In the genomic region with DNA sequence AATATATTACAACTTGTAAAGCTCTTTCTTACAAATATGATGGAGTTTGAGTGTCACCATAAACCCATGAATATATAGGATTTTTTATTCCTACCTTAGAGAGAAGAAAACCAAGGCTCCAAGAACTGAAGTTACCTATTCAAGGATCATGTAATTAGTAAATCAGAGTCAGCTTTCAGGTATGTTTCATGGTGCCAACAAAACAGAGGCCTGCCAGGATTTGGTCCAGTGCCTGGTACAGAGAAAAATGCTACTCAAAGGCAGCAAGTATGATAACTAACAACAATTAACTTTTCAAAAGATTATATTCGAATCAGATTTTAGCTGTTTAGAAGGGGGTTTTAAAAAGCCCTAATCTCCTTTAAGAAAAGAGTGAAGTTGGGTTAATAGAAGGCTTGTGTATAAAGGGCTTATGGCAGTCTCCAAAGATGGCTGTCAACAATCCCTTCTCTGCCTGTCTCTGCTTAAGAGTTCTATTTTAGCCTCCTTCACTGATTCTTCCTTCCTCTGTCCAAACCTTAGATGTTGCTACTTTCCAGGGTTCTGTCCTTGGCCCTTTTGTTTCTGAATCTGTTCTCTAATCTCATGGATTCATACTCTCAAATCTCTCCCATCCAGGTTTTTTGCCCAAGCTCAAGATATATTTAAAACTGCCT, we compare ENCODE assay signal across 15 cellular contexts. TPM values are rescaled to one million over a fixed set of nuclear protein-coding genes. Genes with fewer than 3 reads are reported as not detected.
DNase-seq lines count a peak whose midpoint lies in the region; ATAC-seq, FAIRE-seq and TF ChIP-seq lines count a peak whose summit lies in the region.
"Had no signal": no experiment of that assay in that cellular context is flagged by ENCODE, and none has a peak within 500 bp of the region (broad histone marks: within the 10 kb centered on the region; RNA-seq: fewer than 3 reads in every experiment).

No MANE protein-coding gene starts in this region.

- H3K36me3 Mint-ChIP-seq in CD4-positive, alpha-beta T cell (ENCODE audit: low read depth): peaks cover 8% of the 10 kb centered on the region
- peaks cover 8% of the 10 kb centered on the region for H3K36me3 Mint-ChIP-seq in activated T-helper 1 cell treated with anti-CD3 and anti-CD28 coated beads, Interleukin-12 subunit alpha, Interleukin-12 subunit beta, Interleukin-2, Interleukin-4 antibody, amounts not matched to agents 30 ng/mL and 10 ng/mL and 1 ng/mL, durations not matched to agents 14 hours and 24 hours and 36 hours (ENCODE audit: low read depth)

- TF ChIP-seq CTCF in cardiac muscle cell (IDR thresholded peaks at IDR 0.05; ENCODE audit: low read depth, low read length) (no peak), right atrium auricular region (IDR thresholded peaks at IDR 0.05) (no peak), keratinocyte (optimal IDR thresholded peaks at IDR 0.05 in 1 of 3, IDR thresholded peaks at IDR 0.05 in 1 of 3, conservative IDR thresholded peaks at IDR 0.05 in 1 of 3; ENCODE audit: extremely low read depth in 1 of 3, insufficient read depth in 2 of 3, low read length in 3 of 3) (no peak)
- TF ChIP-seq CTCF in CD4-positive, alpha-beta T cell (IDR thresholded peaks at IDR 0.05): no peak

- dilution Hi-C loops in keratinocyte (cut with MboI; ENCODE audit: extremely low pct_ligation_motif_present, low sequenced_read_pairs): no loop called here

- H3K4me1 ChIP-seq in cardiac muscle cell (ENCODE audit: low read depth) (peaks cover 18% of the 10 kb centered on the region), right atrium auricular region (peaks cover 0 to 16% of the 10 kb centered on the region in 2 donors), keratinocyte (ENCODE audit: control insufficient read depth, extremely low read depth, insufficient read depth, low read length) (peaks cover 19% of the 10 kb centered on the region)
- H3K4me1 ChIP-seq: BLaER1 had no signal

- DNase-seq in cardiac muscle cell (ENCODE audit: low read depth in 1 of 2, low spot score in 1 of 2) (peak in 1 of 2 donors; percentile 11), right atrium auricular region (ENCODE audit: low spot score) (no peak), keratinocyte (ENCODE audit: low read depth, low spot score) (no peak), T-helper 9 cell (no peak)
- no peak for DNase-seq in CD4-positive, alpha-beta T cell
- no peak for DNase-seq in activated T-helper 1 cell treated with anti-CD3 and anti-CD28 coated beads, Interleukin-12 subunit alpha, Interleukin-12 subunit beta, Interleukin-2, Interleukin-4 antibody, amounts not matched to agents 30 ng/mL and 10 ng/mL and 1 ng/mL, durations not matched to agents 14 hours and 24 hours and 36 hours (ENCODE audit: low spot score)
- DNase-seq: 8988T, AML-193, DMS79, GM23248, H7 had no signal

- H3K27me3 ChIP-seq in cardiac muscle cell (no peaks in the 10 kb centered on the region), right atrium auricular region (no peaks in the 10 kb centered on the region), keratinocyte (ENCODE audit: control insufficient read depth, extremely low read depth, insufficient read depth, low read length) (no peaks in the 10 kb centered on the region)
- no peaks in the 10 kb centered on the region for H3K27me3 ChIP-seq in CD4-positive, alpha-beta T cell (ENCODE audit: control insufficient read depth, insufficient read depth, low read length)
- H3K27me3 ChIP-seq: BLaER1 had no signal

- peak overlapping the region; percentile 42 for H3K27ac Mint-ChIP-seq in CD4-positive, alpha-beta T cell
- peak overlapping the region; percentile 5 for H3K27ac Mint-ChIP-seq in activated T-helper 1 cell treated with anti-CD3 and anti-CD28 coated beads, Interleukin-12 subunit alpha, Interleukin-12 subunit beta, Interleukin-2, Interleukin-4 antibody, amounts not matched to agents 30 ng/mL and 10 ng/mL and 1 ng/mL, durations not matched to agents 14 hours and 24 hours and 36 hours

- H2AFZ ChIP-seq in keratinocyte (ENCODE audit: control insufficient read depth, low read length): no peak overlapping the region
- H2AFZ ChIP-seq: GM23248 had no signal

- H3K79me2 ChIP-seq in keratinocyte (ENCODE audit: control insufficient read depth, insufficient read depth, low read length): peaks cover 90% of the 10 kb centered on the region

- FAIRE-seq in keratinocyte (lab: Jason Lieb, UNC): peak; percentile 32
- FAIRE-seq: GM12878 had no signal

- peaks cover 3% of the 10 kb centered on the region for H4K20me1 ChIP-seq in keratinocyte (ENCODE audit: control insufficient read depth, extremely low read depth, insufficient read depth, low read length)

- H3K9me1 ChIP-seq in keratinocyte (ENCODE audit: control insufficient read depth, extremely low read depth, insufficient read depth, low read length): no peaks in the 10 kb centered on the region

- H3K4me3 ChIP-seq in cardiac muscle cell: no peak overlapping the region
- H3K4me3 ChIP-seq in right atrium auricular region: no peak overlapping the region
- no peak overlapping the region for H3K4me3 ChIP-seq in keratinocyte (ENCODE audit: control insufficient read depth in 2 of 3, extremely low read depth in 1 of 3, insufficient read depth in 2 of 3, low read depth in 1 of 3, low read length in 3 of 3)
- H3K4me3 ChIP-seq: BLaER1, GM12878, GM23248 had no signal

- H3K27me3 Mint-ChIP-seq in CD4-positive, alpha-beta T cell: no peaks in the 10 kb centered on the region
- no peaks in the 10 kb centered on the region for H3K27me3 Mint-ChIP-seq in activated T-helper 1 cell treated with anti-CD3 and anti-CD28 coated beads, Interleukin-12 subunit alpha, Interleukin-12 subunit beta, Interleukin-2, Interleukin-4 antibody, amounts not matched to agents 30 ng/mL and 10 ng/mL and 1 ng/mL, durations not matched to agents 14 hours and 24 hours and 36 hours (ENCODE audit: insufficient read depth)

- H3K36me3 ChIP-seq in cardiac muscle cell (no peaks in the 10 kb centered on the region), right atrium auricular region (no peaks in the 10 kb centered on the region), keratinocyte (ENCODE audit: control insufficient read depth in 2 of 2, extremely low read depth in 1 of 2, insufficient read depth in 2 of 2, low read length in 2 of 2) (peaks cover 0 to 6% of the 10 kb centered on the region in 2 experiments)

- H3K4me1 Mint-ChIP-seq in CD4-positive, alpha-beta T cell (ENCODE audit: low read depth): peaks cover 41% of the 10 kb centered on the region
- peaks cover 15% of the 10 kb centered on the region for H3K4me1 Mint-ChIP-seq in activated T-helper 1 cell treated with anti-CD3 and anti-CD28 coated beads, Interleukin-12 subunit alpha, Interleukin-12 subunit beta, Interleukin-2, Interleukin-4 antibody, amounts not matched to agents 30 ng/mL and 10 ng/mL and 1 ng/mL, durations not matched to agents 14 hours and 24 hours and 36 hours (ENCODE audit: low read depth)

- no peak overlapping the region for H3K9ac ChIP-seq in keratinocyte (ENCODE audit: control insufficient read depth, extremely low read depth, insufficient read depth, low read length)
- H3K9ac ChIP-seq: BLaER1, GM23248 had no signal

- ATAC-seq in CD4-positive, alpha-beta T cell (ENCODE audit: poor library complexity): no peak
- ATAC-seq in HG02642 (IDR thresholded peaks at IDR 0.05; ENCODE audit: poor library complexity, unreplicated experiment): no peak
- ATAC-seq in GM18502 (IDR thresholded peaks at IDR 0.05; ENCODE audit: poor library complexity, unreplicated experiment): no peak
- ATAC-seq: GM12878 had no signal

- H3K9me3 ChIP-seq in cardiac muscle cell (ENCODE audit: low read depth) (no peaks in the 10 kb centered on the region), right atrium auricular region (no peaks in the 10 kb centered on the region), keratinocyte (ENCODE audit: control insufficient read depth, low read depth, low read length) (no peaks in the 10 kb centered on the region)
- no peaks in the 10 kb centered on the region for H3K9me3 ChIP-seq in CD4-positive, alpha-beta T cell (ENCODE audit: control insufficient read depth, low read length)
- H3K9me3 ChIP-seq: BLaER1 had no signal

- POLR2A ChIA-PET in CD4-positive, alpha-beta T cell (lab: Charles Lee): no interaction called here

- H3K9me3 Mint-ChIP-seq in CD4-positive, alpha-beta T cell: no peaks in the 10 kb centered on the region
- H3K9me3 Mint-ChIP-seq in activated T-helper 1 cell treated with anti-CD3 and anti-CD28 coated beads, Interleukin-12 subunit alpha, Interleukin-12 subunit beta, Interleukin-2, Interleukin-4 antibody, amounts not matched to agents 30 ng/mL and 10 ng/mL and 1 ng/mL, durations not matched to agents 14 hours and 24 hours and 36 hours: no peaks in the 10 kb centered on the region

- no peak overlapping the region for H3K4me2 ChIP-seq in keratinocyte (ENCODE audit: control insufficient read depth, extremely low read depth, insufficient read depth, low read depth, low read length)
- H3K4me2 ChIP-seq: BLaER1 had no signal

- intact Hi-C loops in CD4-positive, alpha-beta T cell (cut with DNase I, micrococcal nuclease): no loop called here
- intact Hi-C loops in activated T-helper 1 cell treated with anti-CD3 and anti-CD28 coated beads, Interleukin-12 subunit alpha, Interleukin-12 subunit beta, Interleukin-2, Interleukin-4 antibody, amounts not matched to agents 30 ng/mL and 10 ng/mL and 1 ng/mL, durations not matched to agents 14 hours and 24 hours and 36 hours (cut with micrococcal nuclease): loop anchor here (2.0 to 5.0 kb wide), 2 partner anchors 38 to 82 kb away; no protein-coding TSS in a partner anchor

- no peak overlapping the region for H3K4me3 Mint-ChIP-seq in CD4-positive, alpha-beta T cell
- no peak overlapping the region for H3K4me3 Mint-ChIP-seq in activated T-helper 1 cell treated with anti-CD3 and anti-CD28 coated beads, Interleukin-12 subunit alpha, Interleukin-12 subunit beta, Interleukin-2, Interleukin-4 antibody, amounts not matched to agents 30 ng/mL and 10 ng/mL and 1 ng/mL, durations not matched to agents 14 hours and 24 hours and 36 hours

- CTCF ChIA-PET in CD4-positive, alpha-beta T cell (lab: Charles Lee): no interaction called here

- H3K27ac ChIP-seq in cardiac muscle cell (peak overlapping the region; percentile 67), right atrium auricular region (no peak overlapping the region), keratinocyte (ENCODE audit: control insufficient read depth, insufficient read depth, low read length) (no peak overlapping the region)
- H3K27ac ChIP-seq in CD4-positive, alpha-beta T cell (ENCODE audit: low read depth, low read length): no peak overlapping the region
- H3K27ac ChIP-seq: BLaER1, GM23248 had no signal

RNA-seq across cellular contexts. Expression of a gene that starts 7.8 kb away (rescaled TPM):
- total RNA-seq in cardiac muscle cell: 24.0 and 37.6 TPM in 2 replicates
- 31.9 and 38.2 TPM in 2 replicates for polyA plus RNA-seq in cardiac muscle cell
- total RNA-seq in right atrium auricular region: 10 to 100 TPM; 17.1 to 17.5 TPM
- total RNA-seq in CD4-positive, alpha-beta T cell: 1 to 10 TPM; 9.0 to 9.3 TPM
- total RNA-seq in activated T-helper 1 cell treated with anti-CD3 and anti-CD28 coated beads, Interleukin-12 subunit alpha, Interleukin-12 subunit beta, Interleukin-2, Interleukin-4 antibody, amounts not matched to agents 30 ng/mL and 10 ng/mL and 1 ng/mL, durations not matched to agents 14 hours and 24 hours and 36 hours: 31.0 and 35.9 TPM in 2 replicates
- 31.4 to 43.5 TPM (median 34.0 TPM) in 3 replicates for polyA plus RNA-seq in keratinocyte
- 13.1 TPM for polyA plus RNA-seq in keratinocyte (2011; ENCODE audit: low read depth)
- 24.2 and 36.9 TPM in 2 replicates for polyA plus RNA-seq in keratinocyte (2011; cell fraction: cytosol; rRNA removed)
- polyA plus RNA-seq in keratinocyte (2011; cell fraction: nucleus; rRNA removed): 39.1 and 49.3 TPM in 2 replicates
- polyA plus RNA-seq in keratinocyte (2012; ENCODE audit: low replicate concordance): 21.4 and 23.4 TPM in 2 replicates
- 13.0 to 43.4 TPM (median 23.8 TPM) in 3 replicates for polyA minus RNA-seq in keratinocyte
- polyA minus RNA-seq in keratinocyte (2011; cell fraction: cytosol; rRNA and poly(A)+ RNA removed): 19.2 TPM
- polyA minus RNA-seq in keratinocyte (2011; cell fraction: nucleus; rRNA and poly(A)+ RNA removed): 24.7 and 47.2 TPM in 2 replicates
